Comparison of ENCODE assay signal across 8 cellular contexts in the genomic region with DNA sequence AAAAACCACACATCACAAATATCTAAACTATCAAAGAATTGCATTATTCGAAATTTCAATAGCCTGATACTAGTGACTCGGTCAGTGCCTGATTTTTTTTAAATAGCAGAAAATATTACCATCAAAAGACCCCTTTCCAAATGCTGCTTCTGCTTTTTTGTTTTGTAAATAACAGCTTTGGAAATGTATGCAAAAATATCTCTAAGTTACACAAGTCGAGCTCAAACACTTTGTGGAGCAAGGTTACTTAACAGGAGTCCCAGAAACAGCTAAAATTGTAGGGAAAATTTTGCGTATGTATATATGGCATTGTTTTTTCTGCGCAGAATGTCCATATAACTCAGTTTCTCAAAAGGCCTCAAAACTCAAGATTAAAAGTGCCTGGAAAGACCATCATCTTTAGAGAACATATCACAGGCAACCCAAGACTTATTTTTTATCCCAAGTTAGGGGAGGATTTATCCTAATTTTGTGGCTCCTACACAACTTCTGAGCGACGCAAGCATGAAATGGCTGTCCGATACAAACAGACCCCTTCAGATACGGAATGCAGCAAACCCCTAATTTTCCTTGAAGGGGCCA. TPM values are rescaled to one million over a fixed set of nuclear protein-coding genes. Genes with fewer than 3 reads are reported as not detected.
DNase-seq lines count a peak whose midpoint lies in the region; ATAC-seq and TF ChIP-seq lines count a peak whose summit lies in the region.

No MANE protein-coding gene starts in this region.

- H3K9ac ChIP-seq in MM.1S (ENCODE audit: low read length), result peak overlapping the region; percentile 90

- 15 to 23% methylated on average over 9 of the region's 9 CpGs for WGBS in ectodermal cell, 2 experiments

- H3K79me2 ChIP-seq in MM.1S (ENCODE audit: low read length), result peaks cover 51% of the 10 kb centered on the region

- H3K4me2 ChIP-seq in MM.1S (ENCODE audit: low read depth, low read length), result peak overlapping the region; percentile 85

- H3K9me3 ChIP-seq in MM.1S (replicated peaks; ENCODE audit: insufficient read depth, low read length) (no peaks in the 10 kb centered on the region), ectodermal cell (ENCODE audit: control insufficient read depth, low read length) (no peaks in the 10 kb centered on the region)

- no peaks in the 10 kb centered on the region for H4K20me1 ChIP-seq in MM.1S (ENCODE audit: insufficient read depth, low read length)

- peaks cover 13% of the 10 kb centered on the region for H3F3A ChIP-seq in MM.1S (ENCODE audit: insufficient read depth, low read length)

- H3K4me1 ChIP-seq in MM.1S (ENCODE audit: low read length), result peaks cover 8% of the 10 kb centered on the region; the same call in 1 of the 2 replicates
- H3K4me1 ChIP-seq in ectodermal cell (ENCODE audit: control insufficient read depth, insufficient read depth, low read length), result no peaks in the 10 kb centered on the region

- H3K4me3 Mint-ChIP-seq in neural crest cell, result peak overlapping the region; percentile 93

- TF ChIP-seq CTCF in MM.1S (IDR thresholded peaks at IDR 0.05; ENCODE audit: low read length) (no peak), neural crest cell (conservative IDR thresholded peaks at IDR 0.05) (no peak)

- DNase-seq in CD1c-positive myeloid dendritic cell (ENCODE audit: extremely low spot score) (peak; percentile 26), MM.1S (no peak), neural crest cell (ENCODE audit: low read depth, low spot score) (no peak), RPMI8226 (no peak)

- no peaks in the 10 kb centered on the region for H3K9me3 Mint-ChIP-seq in neural crest cell

- H3K36me3 ChIP-seq in MM.1S (replicated peaks; ENCODE audit: insufficient read depth, low read length), result no peaks in the 10 kb centered on the region
- no peaks in the 10 kb centered on the region for H3K36me3 ChIP-seq in ectodermal cell (ENCODE audit: control insufficient read depth, insufficient read depth, low read length)

- no peaks in the 10 kb centered on the region for H3K36me3 Mint-ChIP-seq in neural crest cell (ENCODE audit: low read depth)

- peaks cover 21% of the 10 kb centered on the region for H3K4me1 Mint-ChIP-seq in neural crest cell

- no peaks in the 10 kb centered on the region for H3K27me3 ChIP-seq in MM.1S (replicated peaks; ENCODE audit: insufficient read depth, low read length)
- H3K27me3 ChIP-seq in ectodermal cell (ENCODE audit: control insufficient read depth, insufficient read depth, low read length, poor library complexity, severe bottlenecking), result peaks cover 17% of the 10 kb centered on the region

- H3K27ac Mint-ChIP-seq in neural crest cell (ENCODE audit: unreplicated experiment), result peak overlapping the region; percentile 73

- H2AFZ ChIP-seq in MM.1S (ENCODE audit: low read length), result peak overlapping the region; percentile 90

- no peaks in the 10 kb centered on the region for H3K9me2 ChIP-seq in MM.1S (replicated peaks; ENCODE audit: insufficient read depth, low read length)

- H3K27me3 Mint-ChIP-seq in neural crest cell (ENCODE audit: low read depth), result no peaks in the 10 kb centered on the region

- no peak overlapping the region for H3K27ac ChIP-seq in MM.1S (ENCODE audit: low read length)
- H3K27ac ChIP-seq in ectodermal cell (ENCODE audit: insufficient read depth, low read depth, low read length, poor library complexity, severe bottlenecking), result no peak overlapping the region

- H3K4me3 ChIP-seq in MM.1S (ENCODE audit: low read length), result peak overlapping the region; percentile 94
- H3K4me3 ChIP-seq in ectodermal cell (ENCODE audit: insufficient read depth, low read depth, low read length), result peak overlapping the region; percentile 67

- no peak for ATAC-seq in HG03039 (IDR thresholded peaks at IDR 0.05; ENCODE audit: unreplicated experiment)
- ATAC-seq in HG03457 (IDR thresholded peaks at IDR 0.05; ENCODE audit: unreplicated experiment), result no peak
- ATAC-seq in HG03442 (IDR thresholded peaks at IDR 0.05; ENCODE audit: unreplicated experiment), result no peak

RNA-seq across cellular contexts. Expression of gene CEP85L, which starts 1.4 kb away (rescaled TPM):
- polyA plus RNA-seq in ectodermal cell (2013, experiment 1 of 4), result 4.4 TPM
- 3.1 TPM for polyA plus RNA-seq in ectodermal cell (2013, experiment 2 of 4)
- polyA plus RNA-seq in ectodermal cell (2013, experiment 3 of 4), result 3.2 TPM
- polyA plus RNA-seq in ectodermal cell (2013, experiment 4 of 4), result 3.6 TPM
- total RNA-seq in neural crest cell, result 16.8 and 18.1 TPM in 2 replicates
